In the genomic region with DNA sequence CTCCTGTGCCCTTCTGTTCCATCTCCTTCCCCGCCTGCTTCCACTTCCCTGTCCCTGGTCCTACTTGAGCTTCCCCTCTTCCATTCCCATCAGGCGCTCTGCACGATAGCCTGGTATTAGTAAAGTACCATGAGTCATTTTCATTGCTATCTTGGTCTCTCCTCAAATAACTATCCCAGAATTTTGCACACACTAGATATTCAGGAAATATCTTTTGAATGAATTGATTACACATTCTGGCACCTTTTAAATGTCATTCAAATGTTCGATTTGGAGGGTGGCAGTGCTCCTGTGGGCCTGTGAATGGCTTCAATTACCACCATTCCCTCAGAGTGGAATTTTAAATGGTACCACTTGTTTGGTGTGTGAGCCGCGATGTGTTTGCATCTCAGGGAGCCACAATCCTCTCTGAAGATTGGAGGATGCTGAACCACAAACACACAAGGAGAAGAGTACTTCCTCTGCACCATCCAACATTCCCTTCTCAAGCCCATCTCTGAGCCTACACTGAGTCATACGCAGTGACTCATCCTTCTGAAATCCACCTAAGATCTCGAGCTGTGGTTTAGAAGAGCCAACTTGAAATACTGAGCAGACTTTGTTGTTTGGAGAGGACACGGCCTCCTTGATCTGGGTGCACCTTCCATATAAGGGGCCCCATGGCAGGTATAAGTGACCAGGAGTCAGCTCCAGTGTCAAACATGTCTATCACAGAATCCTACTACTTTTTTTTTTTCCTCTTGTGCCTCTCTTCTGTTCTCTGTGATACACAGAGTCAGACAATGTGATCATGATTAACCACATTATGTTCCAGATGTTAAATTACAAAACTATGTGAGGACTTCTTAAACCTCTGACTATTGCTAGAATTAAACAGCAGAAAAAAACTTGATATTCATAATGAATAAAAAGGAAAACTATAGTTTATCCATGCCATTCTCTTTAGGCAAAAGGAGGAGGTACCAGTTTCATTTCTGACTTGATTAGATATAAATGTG, we compare ENCODE assay signal across 8 cellular contexts.
DNase-seq lines count a peak whose midpoint lies in the region; ATAC-seq and TF ChIP-seq lines count a peak whose summit lies in the region.
"Had no signal": no experiment of that assay in that cellular context is flagged by ENCODE, and none has a peak within 500 bp of the region (broad histone marks: within the 10 kb centered on the region; RNA-seq: fewer than 3 reads in every experiment).

No MANE protein-coding gene starts in this region.

- intact Hi-C loops in heart left ventricle (cut with DNase I) = no loop called here

- TF ChIP-seq EP300 in suprapubic skin (IDR thresholded peaks at IDR 0.05) = no peak

- DNase-seq in HPDE6-E6E7 (ENCODE audit: extremely low spot score) = peak; percentile 78
- DNase-seq in T1000 (lab: John Stamatoyannopoulos, UW) = peak; percentile 58
- no peak for DNase-seq in heart left ventricle
- no peak for DNase-seq in suprapubic skin (ENCODE audit: low spot score in 2 of 2)
- no peak for DNase-seq in SHP77 (lab: John Stamatoyannopoulos, UW)
- DNase-seq in 8988T = no peak
- DNase-seq in Ammon's horn (ENCODE audit: low spot score) = no peak

- TF ChIP-seq POLR2A in heart left ventricle (IDR thresholded peaks at IDR 0.05) = no peak
- no peak for TF ChIP-seq POLR2A in suprapubic skin (IDR thresholded peaks at IDR 0.05)

- H3K4me3 ChIP-seq in heart left ventricle = no peak overlapping the region
- H3K4me3 ChIP-seq in suprapubic skin = no peak overlapping the region
- H3K4me3 ChIP-seq: neural progenitor cell had no signal

- ATAC-seq in heart left ventricle = peak in 3 of 4 donors; percentile 58 to 94 (median 85)

- H3K27ac ChIP-seq in heart left ventricle (no peak overlapping the region), suprapubic skin (peak overlapping the region; percentile 64)
- H3K27ac ChIP-seq: neural progenitor cell had no signal

- TF ChIP-seq CTCF in heart left ventricle (IDR thresholded peaks at IDR 0.05) (no peak), suprapubic skin (IDR thresholded peaks at IDR 0.05) (no peak)

- H3K4me1 ChIP-seq in heart left ventricle (no peaks in the 10 kb centered on the region), suprapubic skin (no peaks in the 10 kb centered on the region)
- H3K4me1 ChIP-seq: neural progenitor cell had no signal

- H3K9me3 ChIP-seq in heart left ventricle = no peaks in the 10 kb centered on the region
- no peaks in the 10 kb centered on the region for H3K9me3 ChIP-seq in suprapubic skin

- WGBS in heart left ventricle, 4 donors = 73 to 81% (median 79%) methylated on average over 9 of the region's 9 CpGs
- WGBS in suprapubic skin = 52% methylated on average over 9 of the region's 9 CpGs

- H3K27me3 ChIP-seq in heart left ventricle (no peaks in the 10 kb centered on the region), suprapubic skin (no peaks in the 10 kb centered on the region)
- H3K27me3 ChIP-seq: neural progenitor cell had no signal

- no peaks in the 10 kb centered on the region for H3K36me3 ChIP-seq in heart left ventricle
- H3K36me3 ChIP-seq in suprapubic skin = no peaks in the 10 kb centered on the region
- H3K36me3 ChIP-seq: neural progenitor cell had no signal

Comparison
In these comparisons a context has a peak if more than half of its experiments do, and no peak if none do; other contexts are left out.
1. DNase-seq: peak in HPDE6-E6E7 (single experiment) and T1000 (single experiment); none in heart left ventricle (0 of 5), suprapubic skin (0 of 2), SHP77 (0 of 2), 8988T (single experiment) and Ammon's horn (single experiment).